In the genomic region with DNA sequence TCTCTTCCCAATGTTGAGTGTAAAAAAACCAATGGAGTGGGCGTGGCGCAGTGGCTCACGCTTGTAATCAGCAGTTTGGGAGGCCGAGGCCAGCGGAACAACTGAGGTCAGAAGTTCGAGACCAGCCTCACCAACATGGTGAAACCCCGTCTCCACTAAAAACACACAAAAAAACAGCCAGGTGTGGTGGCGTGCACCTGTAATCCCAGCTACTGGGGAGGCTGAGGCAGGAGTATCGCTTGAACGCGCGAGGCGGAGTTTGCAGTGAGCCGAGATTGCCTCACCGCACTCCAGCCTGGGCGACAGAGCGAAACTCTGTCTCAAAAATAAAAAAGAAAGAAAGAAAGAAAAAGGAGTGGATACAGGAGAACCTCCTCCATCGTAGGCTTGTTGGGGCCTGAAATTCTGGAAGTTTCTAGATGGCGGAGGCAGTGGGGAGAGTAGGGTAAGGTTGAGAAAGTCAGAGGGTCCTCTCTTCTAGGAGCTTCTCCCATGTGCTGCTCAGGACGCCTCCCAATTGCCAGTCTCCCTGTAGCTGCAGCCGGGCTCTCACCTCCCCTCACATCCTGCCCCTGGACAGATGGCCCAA, we compare ENCODE assay signal across 1 cellular context.
TF ChIP-seq lines count a peak whose summit lies in the region.

No MANE protein-coding gene starts in this region.

TF ChIP-seq in K562, 482 proteins besides CTCF, POLR2A, EP300 and RAD21 (continued from another document):
- TF ChIP-seq, protein P1, sequence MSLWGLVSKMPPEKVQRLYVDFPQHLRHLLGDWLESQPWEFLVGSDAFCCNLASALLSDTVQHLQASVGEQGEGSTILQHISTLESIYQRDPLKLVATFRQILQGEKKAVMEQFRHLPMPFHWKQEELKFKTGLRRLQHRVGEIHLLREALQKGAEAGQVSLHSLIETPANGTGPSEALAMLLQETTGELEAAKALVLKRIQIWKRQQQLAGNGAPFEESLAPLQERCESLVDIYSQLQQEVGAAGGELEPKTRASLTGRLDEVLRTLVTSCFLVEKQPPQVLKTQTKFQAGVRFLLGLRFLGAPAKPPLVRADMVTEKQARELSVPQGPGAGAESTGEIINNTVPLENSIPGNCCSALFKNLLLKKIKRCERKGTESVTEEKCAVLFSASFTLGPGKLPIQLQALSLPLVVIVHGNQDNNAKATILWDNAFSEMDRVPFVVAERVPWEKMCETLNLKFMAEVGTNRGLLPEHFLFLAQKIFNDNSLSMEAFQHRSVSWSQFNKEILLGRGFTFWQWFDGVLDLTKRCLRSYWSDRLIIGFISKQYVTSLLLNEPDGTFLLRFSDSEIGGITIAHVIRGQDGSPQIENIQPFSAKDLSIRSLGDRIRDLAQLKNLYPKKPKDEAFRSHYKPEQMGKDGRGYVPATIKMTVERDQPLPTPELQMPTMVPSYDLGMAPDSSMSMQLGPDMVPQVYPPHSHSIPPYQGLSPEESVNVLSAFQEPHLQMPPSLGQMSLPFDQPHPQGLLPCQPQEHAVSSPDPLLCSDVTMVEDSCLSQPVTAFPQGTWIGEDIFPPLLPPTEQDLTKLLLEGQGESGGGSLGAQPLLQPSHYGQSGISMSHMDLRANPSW (CRISPR knock-in tag; IDR thresholded peaks at IDR 0.05): no peak
- TF ChIP-seq ARID2 (IDR thresholded peaks at IDR 0.05): peak; percentile 8; the same call in 1 of the 2 replicates
- TF ChIP-seq, protein P2, sequence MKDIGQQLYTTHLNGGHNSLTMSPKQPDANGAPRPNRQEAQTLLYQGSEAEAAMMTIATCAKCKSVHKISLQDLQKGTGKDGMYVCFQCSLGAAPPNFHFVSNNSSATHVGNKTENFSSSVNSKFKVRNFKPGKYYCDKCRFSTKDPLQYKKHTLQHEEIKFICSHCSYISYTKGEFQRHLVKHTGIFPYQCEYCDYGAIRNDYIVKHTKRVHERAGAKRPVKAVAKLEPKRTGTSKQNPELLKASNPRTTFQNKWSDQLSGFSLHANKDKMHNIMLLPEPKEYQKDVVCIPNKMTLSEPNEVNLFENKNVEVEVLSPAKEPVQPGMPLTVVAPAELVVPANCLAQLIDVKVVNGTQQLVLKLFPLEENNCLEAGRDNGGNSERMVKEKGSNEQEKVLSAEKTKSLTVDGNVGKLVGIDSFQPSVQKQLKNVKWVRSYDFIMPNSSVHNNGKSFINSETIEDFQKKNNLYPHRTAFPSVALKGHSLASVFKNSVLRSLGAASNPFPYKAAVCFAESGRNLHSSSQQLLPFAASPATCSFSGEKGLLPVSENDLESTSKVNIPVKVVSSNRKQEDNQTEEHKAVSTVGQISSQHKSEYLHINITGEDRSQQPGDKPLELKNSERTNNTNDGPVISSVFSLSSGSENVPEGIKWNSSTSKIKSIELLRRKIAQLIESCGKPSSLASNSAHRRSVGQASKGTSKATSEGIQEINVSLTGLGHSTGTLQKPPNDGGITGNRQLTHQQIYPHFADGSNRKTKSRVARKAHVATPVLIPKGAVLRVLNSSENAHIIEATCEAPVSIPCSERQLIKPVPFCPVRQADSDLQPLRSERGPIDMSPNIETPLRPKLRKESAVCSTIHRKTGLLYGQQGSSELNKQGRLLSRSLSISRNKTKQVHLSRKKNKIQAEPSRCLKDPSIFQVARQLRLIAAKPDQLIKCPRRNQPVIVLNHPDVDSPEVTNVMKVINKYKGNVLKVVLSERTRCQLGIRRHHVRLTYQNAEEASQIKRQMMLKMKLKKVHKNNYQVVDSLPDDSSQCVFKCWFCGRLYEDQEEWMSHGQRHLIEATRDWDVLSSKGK (CRISPR knock-in tag; IDR thresholded peaks at IDR 0.05): no peak
- TF ChIP-seq PHF8 (IDR thresholded peaks at IDR 0.05; ENCODE audit: borderline replicate concordance, low read length): no peak
- TF ChIP-seq, protein P3, sequence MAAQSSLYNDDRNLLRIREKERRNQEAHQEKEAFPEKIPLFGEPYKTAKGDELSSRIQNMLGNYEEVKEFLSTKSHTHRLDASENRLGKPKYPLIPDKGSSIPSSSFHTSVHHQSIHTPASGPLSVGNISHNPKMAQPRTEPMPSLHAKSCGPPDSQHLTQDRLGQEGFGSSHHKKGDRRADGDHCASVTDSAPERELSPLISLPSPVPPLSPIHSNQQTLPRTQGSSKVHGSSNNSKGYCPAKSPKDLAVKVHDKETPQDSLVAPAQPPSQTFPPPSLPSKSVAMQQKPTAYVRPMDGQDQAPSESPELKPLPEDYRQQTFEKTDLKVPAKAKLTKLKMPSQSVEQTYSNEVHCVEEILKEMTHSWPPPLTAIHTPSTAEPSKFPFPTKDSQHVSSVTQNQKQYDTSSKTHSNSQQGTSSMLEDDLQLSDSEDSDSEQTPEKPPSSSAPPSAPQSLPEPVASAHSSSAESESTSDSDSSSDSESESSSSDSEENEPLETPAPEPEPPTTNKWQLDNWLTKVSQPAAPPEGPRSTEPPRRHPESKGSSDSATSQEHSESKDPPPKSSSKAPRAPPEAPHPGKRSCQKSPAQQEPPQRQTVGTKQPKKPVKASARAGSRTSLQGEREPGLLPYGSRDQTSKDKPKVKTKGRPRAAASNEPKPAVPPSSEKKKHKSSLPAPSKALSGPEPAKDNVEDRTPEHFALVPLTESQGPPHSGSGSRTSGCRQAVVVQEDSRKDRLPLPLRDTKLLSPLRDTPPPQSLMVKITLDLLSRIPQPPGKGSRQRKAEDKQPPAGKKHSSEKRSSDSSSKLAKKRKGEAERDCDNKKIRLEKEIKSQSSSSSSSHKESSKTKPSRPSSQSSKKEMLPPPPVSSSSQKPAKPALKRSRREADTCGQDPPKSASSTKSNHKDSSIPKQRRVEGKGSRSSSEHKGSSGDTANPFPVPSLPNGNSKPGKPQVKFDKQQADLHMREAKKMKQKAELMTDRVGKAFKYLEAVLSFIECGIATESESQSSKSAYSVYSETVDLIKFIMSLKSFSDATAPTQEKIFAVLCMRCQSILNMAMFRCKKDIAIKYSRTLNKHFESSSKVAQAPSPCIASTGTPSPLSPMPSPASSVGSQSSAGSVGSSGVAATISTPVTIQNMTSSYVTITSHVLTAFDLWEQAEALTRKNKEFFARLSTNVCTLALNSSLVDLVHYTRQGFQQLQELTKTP (IDR thresholded peaks at IDR 0.05; ENCODE audit: low read depth in 1 of 2, partially characterized antibody in 2 of 2): peak in 1 of 2 experiments; percentile 33
- TF ChIP-seq TRIM24 (IDR thresholded peaks at IDR 0.05): peak; percentile 22 to 40; a peak in 1 of 4 replicates
- 0 out of 2 replicates have a peak, but pooled peaks have one; percentile 60 for TF ChIP-seq FOXP1 (CRISPR knock-in tag; IDR thresholded peaks at IDR 0.05)
- peak; percentile 96 for TF ChIP-seq LCOR (CRISPR knock-in tag; IDR thresholded peaks at IDR 0.05)
- TF ChIP-seq ZNF57 (CRISPR knock-in tag; IDR thresholded peaks at IDR 0.05): no peak
- 0 out of 4 replicates have a peak, but pooled peaks of 1 of the 2 experiments have one; percentile 21 for TF ChIP-seq FOXK2 (conservative IDR thresholded peaks at IDR 0.05 in 1 of 2, IDR thresholded peaks at IDR 0.05 in 1 of 2; ENCODE audit: low read depth in 2 of 2)
- no peak for TF ChIP-seq ZNF316 (IDR thresholded peaks at IDR 0.05)
- TF ChIP-seq, protein P4, sequence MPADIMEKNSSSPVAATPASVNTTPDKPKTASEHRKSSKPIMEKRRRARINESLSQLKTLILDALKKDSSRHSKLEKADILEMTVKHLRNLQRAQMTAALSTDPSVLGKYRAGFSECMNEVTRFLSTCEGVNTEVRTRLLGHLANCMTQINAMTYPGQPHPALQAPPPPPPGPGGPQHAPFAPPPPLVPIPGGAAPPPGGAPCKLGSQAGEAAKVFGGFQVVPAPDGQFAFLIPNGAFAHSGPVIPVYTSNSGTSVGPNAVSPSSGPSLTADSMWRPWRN (IDR thresholded peaks at IDR 0.05; ENCODE audit: low read depth): peak; percentile 66
- TF ChIP-seq STAG1 (CRISPR knock-in tag; IDR thresholded peaks at IDR 0.05; ENCODE audit: borderline replicate concordance): 0 out of 2 replicates have a peak, but pooled peaks have one; percentile 25
- peak; percentile 76 for TF ChIP-seq PHF20 (IDR thresholded peaks at IDR 0.05; ENCODE audit: partially characterized antibody)
- TF ChIP-seq ARID1B (IDR thresholded peaks at IDR 0.05): peak; percentile 64
- no peak for TF ChIP-seq CHD1 (IDR thresholded peaks at IDR 0.05; ENCODE audit: low read length)
